ENCODE assay signal across 9 cellular contexts in genomic region chr2:159939946-159940345, GRCh38. TPM values are rescaled to one million over a fixed set of nuclear protein-coding genes. Genes with fewer than 3 reads are reported as not detected.
DNase-seq lines count a peak whose midpoint lies in the region; ATAC-seq and TF ChIP-seq lines count a peak whose summit lies in the region.
"Had no signal": no experiment of that assay in that cellular context is flagged by ENCODE, and none has a peak within 500 bp of the region (broad histone marks: within the 10 kb centered on the region; RNA-seq: fewer than 3 reads in every experiment).

No MANE protein-coding gene starts in this region.

- DNase-seq in BJ (ENCODE audit: low read depth), result no peak
- peak; percentile 4 for DNase-seq in NCI-H524 treated with DMSO at 0.1 percent for 48 hours (lab: John Stamatoyannopoulos, UW)
- DNase-seq in fibroblast of pulmonary artery (ENCODE audit: low read depth), result peak; percentile 62
- DNase-seq in activated naive CD4-positive, alpha-beta T cell treated with anti-CD3 and anti-CD28 coated beads, Interleukin-2, amount 50 U/mL, for 16 hours, result no peak
- no peak for DNase-seq in activated gamma-delta T cell treated with Interleukin-2 at 50 U/mL for 16 hours
- DNase-seq in spleen, result no peak

- 0 out of 2 replicates have a peak, but pooled peaks cover 1% of the 10 kb centered on the region for H3K36me3 ChIP-seq in BJ (ENCODE audit: control insufficient read depth, insufficient read depth, low read length)
- H3K36me3 ChIP-seq in spleen, result no peaks in the 10 kb centered on the region
- H3K36me3 ChIP-seq: tibial nerve had no signal

- TF ChIP-seq CTCF in BJ (IDR thresholded peaks at IDR 0.05; ENCODE audit: insufficient read depth, low read depth, low read length) (peak; percentile 36), fibroblast of pulmonary artery (IDR thresholded peaks at IDR 0.05; ENCODE audit: low read length, missing control alignments) (peak; percentile 49), spleen (IDR thresholded peaks at IDR 0.05 in 8 of 11, conservative IDR thresholded peaks at IDR 0.05 in 3 of 11) (peak in 2 of 11 experiments; percentile 13 to 16)

- H3K4me3 ChIP-seq in BJ (ENCODE audit: low read depth, low read length), result no peak overlapping the region
- H3K4me3 ChIP-seq in fibroblast of pulmonary artery (replicated peaks; ENCODE audit: low read depth, low read length), result no peak overlapping the region
- H3K4me3 ChIP-seq in spleen, result no peak overlapping the region
- H3K4me3 ChIP-seq: tibial nerve had no signal

- CTCF ChIA-PET in BJ (lab: Yijun Ruan, JAX), result interaction anchor here (0.6 to 1.3 kb wide), 5 partner anchors 9 to 116 kb away, joined by 3 to 4 read pairs (median 3); no protein-coding TSS in a partner anchor

- no peak overlapping the region for H3K27ac ChIP-seq in spleen
- H3K27ac ChIP-seq: tibial nerve had no signal

- no peak for TF ChIP-seq POLR2A in spleen (IDR thresholded peaks at IDR 0.05)

- intact Hi-C loops in spleen (cut with DNase I; ENCODE audit: low total_unique reads), result no loop called here

- POLR2A ChIA-PET in BJ (lab: Charles Lee), result interaction anchor here (0.5 kb wide), 1 partner anchor 36 kb away, joined by 3 read pairs; no protein-coding TSS in a partner anchor

- peak; percentile 65 for ATAC-seq in GM18870 (IDR thresholded peaks at IDR 0.05; ENCODE audit: unreplicated experiment)
- peak; percentile 65 for ATAC-seq in HG03045 (IDR thresholded peaks at IDR 0.05; ENCODE audit: unreplicated experiment)

- no peaks in the 10 kb centered on the region for H3K4me1 ChIP-seq in spleen
- H3K4me1 ChIP-seq: tibial nerve had no signal

- no peaks in the 10 kb centered on the region for H3K27me3 ChIP-seq in BJ (ENCODE audit: control insufficient read depth, insufficient read depth, low read length)
- no peaks in the 10 kb centered on the region for H3K27me3 ChIP-seq in spleen (replicated peaks in 1 of 7)
- H3K27me3 ChIP-seq: tibial nerve had no signal

- no peaks in the 10 kb centered on the region for H3K9me3 ChIP-seq in spleen
- H3K9me3 ChIP-seq: tibial nerve had no signal

RNA-seq across cellular contexts. Expression of gene LY75, which starts 35.4 kb away (rescaled TPM):
- polyA plus RNA-seq in BJ (2011; rRNA removed) (0.38 and 0.75 TPM in 2 replicates), spleen (10 to 100 TPM in 1 of 3 donors, 1 to 10 TPM in 2; 7.6 to 11.0 (median 8.6) TPM)
- 0.09 and 0.26 TPM in 2 replicates for polyA minus RNA-seq in BJ (2011; rRNA and poly(A)+ RNA removed)
- total RNA-seq in spleen, result 10 to 100 TPM; 32.3 to 41.2 (median 35.8) TPM

Comparison
In these comparisons a context has a peak if more than half of its experiments do, and no peak if none do; other contexts are left out.
1. DNase-seq: peak in NCI-H524 treated with DMSO at 0.1 percent for 48 hours (single experiment) and fibroblast of pulmonary artery (single experiment); none in BJ (single experiment), activated naive CD4-positive, alpha-beta T cell treated with anti-CD3 and anti-CD28 coated beads, Interleukin-2, amount 50 U/mL, for 16 hours (single experiment), activated gamma-delta T cell treated with Interleukin-2 at 50 U/mL for 16 hours (single experiment) and spleen (single experiment).